Comparison of ENCODE assay signal across 17 cellular contexts in genomic region chr19:17564783-17565182, GRCh38. TPM values are rescaled to one million over a fixed set of nuclear protein-coding genes. Genes with fewer than 3 reads are reported as not detected.
DNase-seq lines count a peak whose midpoint lies in the region; ATAC-seq and TF ChIP-seq lines count a peak whose summit lies in the region.
"Had no signal": no experiment of that assay in that cellular context is flagged by ENCODE, and none has a peak within 500 bp of the region (broad histone marks: within the 10 kb centered on the region; RNA-seq: fewer than 3 reads in every experiment).

No MANE protein-coding gene starts in this region.

- H3K4me3 ChIP-seq in cardiac muscle cell (no peak overlapping the region), endodermal cell (ENCODE audit: low read length) (no peak overlapping the region), psoas muscle (no peak overlapping the region)

- H3K27me3 ChIP-seq in cardiac muscle cell = no peaks in the 10 kb centered on the region
- H3K27me3 ChIP-seq in endodermal cell (ENCODE audit: control insufficient read depth, insufficient read depth, low read length, poor library complexity, severe bottlenecking) = no peaks in the 10 kb centered on the region
- no peaks in the 10 kb centered on the region for H3K27me3 ChIP-seq in psoas muscle (ENCODE audit: insufficient read depth in 3 of 3, low read length in 2 of 3)

- POLR2A ChIA-PET in HEK293T (lab: Yijun Ruan, JAX) = no interaction called here

- H3K9me3 ChIP-seq in cardiac muscle cell (ENCODE audit: low read depth) (no peaks in the 10 kb centered on the region), endodermal cell (ENCODE audit: control insufficient read depth, low read length) (no peaks in the 10 kb centered on the region), psoas muscle (no peaks in the 10 kb centered on the region)

- H3K4me1 ChIP-seq in cardiac muscle cell (ENCODE audit: low read depth) = peaks cover 5% of the 10 kb centered on the region
- no peaks in the 10 kb centered on the region for H3K4me1 ChIP-seq in endodermal cell (ENCODE audit: control insufficient read depth, insufficient read depth, low read length)
- peaks cover 15% of the 10 kb centered on the region for H3K4me1 ChIP-seq in psoas muscle

- ATAC-seq in left ventricle myocardium superior (no peak), psoas muscle (peak in 1 of 4 donors; percentile 17)

- no peaks in the 10 kb centered on the region for H3K4me1 Mint-ChIP-seq in endodermal cell

- H3K27ac ChIP-seq in cardiac muscle cell = peak overlapping the region; percentile 73
- no peak overlapping the region for H3K27ac ChIP-seq in endodermal cell (ENCODE audit: low read depth, low read length)
- H3K27ac ChIP-seq in psoas muscle = peak overlapping the region; percentile 65
- H3K27ac ChIP-seq: C4-2B had no signal

- TF ChIP-seq CTCF in cardiac muscle cell (IDR thresholded peaks at IDR 0.05; ENCODE audit: low read depth, low read length) (no peak), endodermal cell (conservative IDR thresholded peaks at IDR 0.05) (no peak), psoas muscle (IDR thresholded peaks at IDR 0.05) (no peak), GM13976 (IDR thresholded peaks at IDR 0.05; ENCODE audit: borderline replicate concordance, control extremely low read depth, extremely low read depth, insufficient read depth, missing control alignments) (no peak)

- DNase-seq in cardiac muscle cell (ENCODE audit: low read depth in 1 of 2, low spot score in 1 of 2) (peak; percentile 20 to 75), left ventricle myocardium superior (no peak), HEK293T (ENCODE audit: extremely low spot score) (peak; percentile 1), endodermal cell (no peak), psoas muscle (no peak), AG08396 (ENCODE audit: low spot score) (no peak), GM13976 (ENCODE audit: low spot score) (no peak)
- DNase-seq: COR-L47; DMS153; KBM-7; NCI-H1417 treated with DMSO at 0.1 percent for 48 hours; NCI-H1930; NCI-H446; NCI-H69; NK-92 treated with Interleukin-12 subunit alpha and Interleukin-12 subunit beta, amount 100 ng/mL, for 24 hours; RPMI8226 had no signal

- peaks cover 52% of the 10 kb centered on the region for H3K36me3 Mint-ChIP-seq in endodermal cell (ENCODE audit: low read depth)

- no peak overlapping the region for H3K4me3 Mint-ChIP-seq in endodermal cell

- peaks cover 23% of the 10 kb centered on the region for H3K36me3 ChIP-seq in cardiac muscle cell
- H3K36me3 ChIP-seq in endodermal cell (ENCODE audit: control insufficient read depth, insufficient read depth, low read length) = peaks cover 44% of the 10 kb centered on the region
- peaks cover 3 to 89% of the 10 kb centered on the region in 2 donors for H3K36me3 ChIP-seq in psoas muscle (ENCODE audit: insufficient read depth in 1 of 2, low read depth in 1 of 2)

- intact Hi-C loops in left ventricle myocardium superior (cut with micrococcal nuclease) (no loop called here), psoas muscle (cut with DNase I) (no loop called here)

- H3K27ac Mint-ChIP-seq in endodermal cell = peak overlapping the region; percentile 48

- in situ Hi-C loops in GM13976 (cut with MboI; ENCODE audit: low sequenced_read_pairs, unreplicated experiment) = no loop called here

- CTCF ChIA-PET in HEK293T (lab: Yijun Ruan, JAX) = no interaction called here

- H3K9me3 Mint-ChIP-seq in endodermal cell = no peaks in the 10 kb centered on the region

- WGBS in endodermal cell (ENCODE audit: insufficient coverage in 1 of 2, insufficient read length in 1 of 2), 2 experiments = 74 to 79% methylated on average over 6 of the region's 6 CpGs
- 36 to 41% (median 37%) methylated on average over 6 of the region's 6 CpGs for WGBS in psoas muscle, 3 donors

- H3K9ac ChIP-seq in endodermal cell (ENCODE audit: extremely low read depth, low read length, poor library complexity, severe bottlenecking) = no peak overlapping the region

- H3K27me3 Mint-ChIP-seq in endodermal cell (ENCODE audit: insufficient read depth) = no peaks in the 10 kb centered on the region

TF ChIP-seq in HEK293T, 16 proteins besides CTCF, POLR2A, EP300 and RAD21:
- TF ChIP-seq PKNOX1 (IDR thresholded peaks at IDR 0.05) = no peak
- no peak for TF ChIP-seq FOXA1 (IDR thresholded peaks at IDR 0.05)
- TF ChIP-seq FOXM1 (IDR thresholded peaks at IDR 0.05; ENCODE audit: borderline replicate concordance) = no peak
- no peak for TF ChIP-seq L3MBTL2 (conservative IDR thresholded peaks at IDR 0.05)
- no peak for TF ChIP-seq LEF1 (IDR thresholded peaks at IDR 0.05; ENCODE audit: borderline replicate concordance)
- no peak for TF ChIP-seq ZNF384 (IDR thresholded peaks at IDR 0.05)
- no peak for TF ChIP-seq SUZ12 (IDR thresholded peaks at IDR 0.05)
- no peak for TF ChIP-seq FOXK2 (IDR thresholded peaks at IDR 0.05)
- TF ChIP-seq HDGF (IDR thresholded peaks at IDR 0.05; ENCODE audit: borderline replicate concordance) = no peak
- no peak for TF ChIP-seq TARDBP (IDR thresholded peaks at IDR 0.05)
- no peak for TF ChIP-seq CTBP1 (IDR thresholded peaks at IDR 0.05; ENCODE audit: borderline replicate concordance)
- no peak for TF ChIP-seq BHLHE40 (IDR thresholded peaks at IDR 0.05; ENCODE audit: borderline replicate concordance)
- no peak for TF ChIP-seq NFRKB (IDR thresholded peaks at IDR 0.05)
- no peak for TF ChIP-seq SP1 (IDR thresholded peaks at IDR 0.05)
- TF ChIP-seq ARNT (IDR thresholded peaks at IDR 0.05) = no peak
- TF ChIP-seq ELF4 (IDR thresholded peaks at IDR 0.05) = no peak

RNA-seq across cellular contexts. Expression of gene COLGALT1, which starts 9.3 kb away (rescaled TPM):
- 62.9 and 93.5 TPM in 2 replicates for total RNA-seq in cardiac muscle cell
- polyA plus RNA-seq in cardiac muscle cell = 41.1 and 60.9 TPM in 2 replicates
- 33.0 TPM for total RNA-seq in left ventricle myocardium superior
- total RNA-seq in endodermal cell = 10 to 100 TPM; 61.2 to 68.3 TPM
- 52.8 TPM for polyA plus RNA-seq in endodermal cell (2013, experiment 1 of 2)
- 49.6 TPM for polyA plus RNA-seq in endodermal cell (2013, experiment 2 of 2)
- total RNA-seq in psoas muscle = 10 to 100 TPM; 19.8 to 27.7 (median 23.3) TPM
- 10 to 100 TPM; 15.3 to 34.8 (median 21.4) TPM for polyA plus RNA-seq in psoas muscle

RNA-seq across cellular contexts. Expression of gene PGLS, which starts 53.3 kb away (rescaled TPM):
- 150 and 177 TPM in 2 replicates for total RNA-seq in cardiac muscle cell
- polyA plus RNA-seq in cardiac muscle cell = 116 and 118 TPM in 2 replicates
- 19.7 TPM for total RNA-seq in left ventricle myocardium superior
- 100 to 1,000 TPM; 121 to 132 TPM for total RNA-seq in endodermal cell
- polyA plus RNA-seq in endodermal cell (2013, experiment 1 of 2) = 79.1 TPM
- 76.6 TPM for polyA plus RNA-seq in endodermal cell (2013, experiment 2 of 2)
- total RNA-seq in psoas muscle = 10 to 100 TPM; 14.8 to 17.3 (median 16.3) TPM
- polyA plus RNA-seq in psoas muscle = 10 to 100 TPM; 11.7 to 53.5 (median 18.3) TPM

Comparison
In these comparisons a context has a peak if more than half of its experiments do, and no peak if none do; other contexts are left out.
1. DNase-seq: peak in cardiac muscle cell (2 of 2) and HEK293T (single experiment); none in left ventricle myocardium superior (single experiment), endodermal cell (single experiment), psoas muscle (0 of 2), AG08396 (single experiment) and GM13976 (single experiment).